In the genomic region with DNA sequence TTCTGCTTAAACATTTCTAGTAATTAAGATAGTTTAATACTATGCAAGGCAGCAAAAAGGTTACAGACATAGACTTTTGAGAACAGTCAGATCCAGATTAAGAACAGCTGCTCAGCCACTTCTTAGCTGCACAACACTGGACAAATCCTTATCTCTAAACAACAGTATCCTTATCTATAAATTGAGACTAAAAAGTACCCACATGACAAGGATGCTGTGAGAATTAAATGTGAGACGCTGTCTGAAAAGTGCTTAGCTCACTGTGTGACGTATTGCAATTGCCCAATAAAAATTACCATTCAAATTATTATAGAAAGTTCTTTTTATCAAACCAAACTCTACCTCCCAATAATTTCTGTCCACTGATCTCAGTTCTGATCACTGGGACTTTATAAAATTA, we compare ENCODE assay signal across 1 cellular context.
A peak's percentile ranks its signal among the peaks of the same experiment; 100 is the strongest.
TF ChIP-seq lines count a peak whose summit lies in the region.

No MANE protein-coding gene starts in this region.

TF ChIP-seq in K562, 482 proteins besides CTCF, POLR2A, EP300 and RAD21 (continues in another document):
- TF ChIP-seq ZNF830 (CRISPR knock-in tag; IDR thresholded peaks at IDR 0.05) (no peak), RBM15 (IDR thresholded peaks at IDR 0.05; ENCODE audit: insufficient read depth, low read length) (no peak), PHF20 (IDR thresholded peaks at IDR 0.05; ENCODE audit: partially characterized antibody) (no peak), ZNF584 (CRISPR knock-in tag; IDR thresholded peaks at IDR 0.05; ENCODE audit: low read depth) (no peak), TEAD4 (IDR thresholded peaks at IDR 0.05; ENCODE audit: low read length) (peak; percentile 88), TEAD4 (CRISPR knock-in tag; IDR thresholded peaks at IDR 0.05; ENCODE audit: borderline replicate concordance) (no peak), ZNF274 (IDR thresholded peaks at IDR 0.05; ENCODE audit: borderline replicate concordance, low read depth, low read length) (no peak), RB1 (IDR thresholded peaks at IDR 0.05; ENCODE audit: low read depth) (no peak), BRD9 (IDR thresholded peaks at IDR 0.05; ENCODE audit: low read depth, partially characterized antibody) (no peak), C11orf30 (IDR thresholded peaks at IDR 0.05; ENCODE audit: low read depth) (peak; percentile 65), ZC3H8 (IDR thresholded peaks at IDR 0.05) (no peak), E2F3 (CRISPR knock-in tag; IDR thresholded peaks at IDR 0.05) (no peak), FOSL1 (tag; conservative IDR thresholded peaks at IDR 0.05) (peak; percentile 56), KLF16 (IDR thresholded peaks at IDR 0.05) (0 out of 2 replicates have a peak, but pooled peaks have one; percentile 33), FUS (optimal IDR thresholded peaks at IDR 0.05; ENCODE audit: low read depth, low read length) (no peak), BMI1 (IDR thresholded peaks at IDR 0.05; ENCODE audit: low read length) (no peak), CCNT2 (IDR thresholded peaks at IDR 0.05; ENCODE audit: borderline replicate concordance, extremely low read depth, insufficient read length, low read depth, low read length) (peak; percentile 29), ZNF121 (CRISPR knock-in tag; conservative IDR thresholded peaks at IDR 0.05) (no peak), NONO (IDR thresholded peaks at IDR 0.05; ENCODE audit: low read depth in 2 of 2, low read length in 1 of 2) (no peak), GATA2 (CRISPR knock-in tag; IDR thresholded peaks at IDR 0.05) (0 out of 2 replicates have a peak, but pooled peaks have one; percentile 37), CSDE1 (IDR thresholded peaks at IDR 0.05) (no peak), NFIC (IDR thresholded peaks at IDR 0.05) (no peak), ZNF436 (CRISPR knock-in tag; IDR thresholded peaks at IDR 0.05) (no peak), MCM2 (IDR thresholded peaks at IDR 0.05; ENCODE audit: low read depth) (no peak), HDAC2 (IDR thresholded peaks at IDR 0.05) (no peak), NFYB (IDR thresholded peaks at IDR 0.05; ENCODE audit: extremely low read depth, insufficient read length) (no peak), CBX2 (IDR thresholded peaks at IDR 0.05; ENCODE audit: insufficient read depth, low read length, poor library complexity, severe bottlenecking) (no peak), HDAC6 (IDR thresholded peaks at IDR 0.05; ENCODE audit: low read depth, low read length) (no peak), DACH1 (IDR thresholded peaks at IDR 0.05; ENCODE audit: partially characterized antibody) (peak; percentile 49), PCBP1 (IDR thresholded peaks at IDR 0.05; ENCODE audit: low read depth, low read length, poor library complexity, severe bottlenecking) (no peak), NCOA2 (IDR thresholded peaks at IDR 0.05; ENCODE audit: partially characterized antibody in 2 of 2) (no peak), ATF1 (CRISPR knock-in tag; IDR thresholded peaks at IDR 0.05) (no peak), ATF1 (tag; IDR thresholded peaks at IDR 0.05) (peak; percentile 84)
- TF ChIP-seq, protein P1, sequence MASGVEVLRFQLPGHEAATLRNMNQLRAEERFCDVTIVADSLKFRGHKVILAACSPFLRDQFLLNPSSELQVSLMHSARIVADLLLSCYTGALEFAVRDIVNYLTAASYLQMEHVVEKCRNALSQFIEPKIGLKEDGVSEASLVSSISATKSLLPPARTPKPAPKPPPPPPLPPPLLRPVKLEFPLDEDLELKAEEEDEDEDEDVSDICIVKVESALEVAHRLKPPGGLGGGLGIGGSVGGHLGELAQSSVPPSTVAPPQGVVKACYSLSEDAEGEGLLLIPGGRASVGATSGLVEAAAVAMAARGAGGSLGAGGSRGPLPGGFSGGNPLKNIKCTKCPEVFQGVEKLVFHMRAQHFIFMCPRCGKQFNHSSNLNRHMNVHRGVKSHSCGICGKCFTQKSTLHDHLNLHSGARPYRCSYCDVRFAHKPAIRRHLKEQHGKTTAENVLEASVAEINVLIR (CRISPR knock-in tag; IDR thresholded peaks at IDR 0.05) = no peak
- TF ChIP-seq, protein P2, sequence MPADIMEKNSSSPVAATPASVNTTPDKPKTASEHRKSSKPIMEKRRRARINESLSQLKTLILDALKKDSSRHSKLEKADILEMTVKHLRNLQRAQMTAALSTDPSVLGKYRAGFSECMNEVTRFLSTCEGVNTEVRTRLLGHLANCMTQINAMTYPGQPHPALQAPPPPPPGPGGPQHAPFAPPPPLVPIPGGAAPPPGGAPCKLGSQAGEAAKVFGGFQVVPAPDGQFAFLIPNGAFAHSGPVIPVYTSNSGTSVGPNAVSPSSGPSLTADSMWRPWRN (IDR thresholded peaks at IDR 0.05; ENCODE audit: low read depth) = peak; percentile 32; the same call in 1 of the 2 replicates
- TF ChIP-seq, protein P3, sequence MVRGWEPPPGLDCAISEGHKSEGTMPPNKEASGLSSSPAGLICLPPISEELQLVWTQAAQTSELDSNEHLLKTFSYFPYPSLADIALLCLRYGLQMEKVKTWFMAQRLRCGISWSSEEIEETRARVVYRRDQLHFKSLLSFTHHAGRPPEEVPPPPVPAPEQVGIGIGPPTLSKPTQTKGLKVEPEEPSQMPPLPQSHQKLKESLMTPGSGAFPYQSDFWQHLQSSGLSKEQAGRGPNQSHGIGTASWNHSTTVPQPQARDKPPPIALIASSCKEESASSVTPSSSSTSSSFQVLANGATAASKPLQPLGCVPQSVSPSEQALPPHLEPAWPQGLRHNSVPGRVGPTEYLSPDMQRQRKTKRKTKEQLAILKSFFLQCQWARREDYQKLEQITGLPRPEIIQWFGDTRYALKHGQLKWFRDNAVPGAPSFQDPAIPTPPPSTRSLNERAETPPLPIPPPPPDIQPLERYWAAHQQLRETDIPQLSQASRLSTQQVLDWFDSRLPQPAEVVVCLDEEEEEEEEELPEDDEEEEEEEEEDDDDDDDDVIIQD (CRISPR knock-in tag; IDR thresholded peaks at IDR 0.05) = no peak
- TF ChIP-seq, protein P4, sequence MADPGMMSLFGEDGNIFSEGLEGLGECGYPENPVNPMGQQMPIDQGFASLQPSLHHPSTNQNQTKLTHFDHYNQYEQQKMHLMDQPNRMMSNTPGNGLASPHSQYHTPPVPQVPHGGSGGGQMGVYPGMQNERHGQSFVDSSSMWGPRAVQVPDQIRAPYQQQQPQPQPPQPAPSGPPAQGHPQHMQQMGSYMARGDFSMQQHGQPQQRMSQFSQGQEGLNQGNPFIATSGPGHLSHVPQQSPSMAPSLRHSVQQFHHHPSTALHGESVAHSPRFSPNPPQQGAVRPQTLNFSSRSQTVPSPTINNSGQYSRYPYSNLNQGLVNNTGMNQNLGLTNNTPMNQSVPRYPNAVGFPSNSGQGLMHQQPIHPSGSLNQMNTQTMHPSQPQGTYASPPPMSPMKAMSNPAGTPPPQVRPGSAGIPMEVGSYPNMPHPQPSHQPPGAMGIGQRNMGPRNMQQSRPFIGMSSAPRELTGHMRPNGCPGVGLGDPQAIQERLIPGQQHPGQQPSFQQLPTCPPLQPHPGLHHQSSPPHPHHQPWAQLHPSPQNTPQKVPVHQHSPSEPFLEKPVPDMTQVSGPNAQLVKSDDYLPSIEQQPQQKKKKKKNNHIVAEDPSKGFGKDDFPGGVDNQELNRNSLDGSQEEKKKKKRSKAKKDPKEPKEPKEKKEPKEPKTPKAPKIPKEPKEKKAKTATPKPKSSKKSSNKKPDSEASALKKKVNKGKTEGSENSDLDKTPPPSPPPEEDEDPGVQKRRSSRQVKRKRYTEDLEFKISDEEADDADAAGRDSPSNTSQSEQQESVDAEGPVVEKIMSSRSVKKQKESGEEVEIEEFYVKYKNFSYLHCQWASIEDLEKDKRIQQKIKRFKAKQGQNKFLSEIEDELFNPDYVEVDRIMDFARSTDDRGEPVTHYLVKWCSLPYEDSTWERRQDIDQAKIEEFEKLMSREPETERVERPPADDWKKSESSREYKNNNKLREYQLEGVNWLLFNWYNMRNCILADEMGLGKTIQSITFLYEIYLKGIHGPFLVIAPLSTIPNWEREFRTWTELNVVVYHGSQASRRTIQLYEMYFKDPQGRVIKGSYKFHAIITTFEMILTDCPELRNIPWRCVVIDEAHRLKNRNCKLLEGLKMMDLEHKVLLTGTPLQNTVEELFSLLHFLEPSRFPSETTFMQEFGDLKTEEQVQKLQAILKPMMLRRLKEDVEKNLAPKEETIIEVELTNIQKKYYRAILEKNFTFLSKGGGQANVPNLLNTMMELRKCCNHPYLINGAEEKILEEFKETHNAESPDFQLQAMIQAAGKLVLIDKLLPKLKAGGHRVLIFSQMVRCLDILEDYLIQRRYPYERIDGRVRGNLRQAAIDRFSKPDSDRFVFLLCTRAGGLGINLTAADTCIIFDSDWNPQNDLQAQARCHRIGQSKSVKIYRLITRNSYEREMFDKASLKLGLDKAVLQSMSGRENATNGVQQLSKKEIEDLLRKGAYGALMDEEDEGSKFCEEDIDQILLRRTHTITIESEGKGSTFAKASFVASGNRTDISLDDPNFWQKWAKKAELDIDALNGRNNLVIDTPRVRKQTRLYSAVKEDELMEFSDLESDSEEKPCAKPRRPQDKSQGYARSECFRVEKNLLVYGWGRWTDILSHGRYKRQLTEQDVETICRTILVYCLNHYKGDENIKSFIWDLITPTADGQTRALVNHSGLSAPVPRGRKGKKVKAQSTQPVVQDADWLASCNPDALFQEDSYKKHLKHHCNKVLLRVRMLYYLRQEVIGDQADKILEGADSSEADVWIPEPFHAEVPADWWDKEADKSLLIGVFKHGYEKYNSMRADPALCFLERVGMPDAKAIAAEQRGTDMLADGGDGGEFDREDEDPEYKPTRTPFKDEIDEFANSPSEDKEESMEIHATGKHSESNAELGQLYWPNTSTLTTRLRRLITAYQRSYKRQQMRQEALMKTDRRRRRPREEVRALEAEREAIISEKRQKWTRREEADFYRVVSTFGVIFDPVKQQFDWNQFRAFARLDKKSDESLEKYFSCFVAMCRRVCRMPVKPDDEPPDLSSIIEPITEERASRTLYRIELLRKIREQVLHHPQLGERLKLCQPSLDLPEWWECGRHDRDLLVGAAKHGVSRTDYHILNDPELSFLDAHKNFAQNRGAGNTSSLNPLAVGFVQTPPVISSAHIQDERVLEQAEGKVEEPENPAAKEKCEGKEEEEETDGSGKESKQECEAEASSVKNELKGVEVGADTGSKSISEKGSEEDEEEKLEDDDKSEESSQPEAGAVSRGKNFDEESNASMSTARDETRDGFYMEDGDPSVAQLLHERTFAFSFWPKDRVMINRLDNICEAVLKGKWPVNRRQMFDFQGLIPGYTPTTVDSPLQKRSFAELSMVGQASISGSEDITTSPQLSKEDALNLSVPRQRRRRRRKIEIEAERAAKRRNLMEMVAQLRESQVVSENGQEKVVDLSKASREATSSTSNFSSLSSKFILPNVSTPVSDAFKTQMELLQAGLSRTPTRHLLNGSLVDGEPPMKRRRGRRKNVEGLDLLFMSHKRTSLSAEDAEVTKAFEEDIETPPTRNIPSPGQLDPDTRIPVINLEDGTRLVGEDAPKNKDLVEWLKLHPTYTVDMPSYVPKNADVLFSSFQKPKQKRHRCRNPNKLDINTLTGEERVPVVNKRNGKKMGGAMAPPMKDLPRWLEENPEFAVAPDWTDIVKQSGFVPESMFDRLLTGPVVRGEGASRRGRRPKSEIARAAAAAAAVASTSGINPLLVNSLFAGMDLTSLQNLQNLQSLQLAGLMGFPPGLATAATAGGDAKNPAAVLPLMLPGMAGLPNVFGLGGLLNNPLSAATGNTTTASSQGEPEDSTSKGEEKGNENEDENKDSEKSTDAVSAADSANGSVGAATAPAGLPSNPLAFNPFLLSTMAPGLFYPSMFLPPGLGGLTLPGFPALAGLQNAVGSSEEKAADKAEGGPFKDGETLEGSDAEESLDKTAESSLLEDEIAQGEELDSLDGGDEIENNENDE (IDR thresholded peaks at IDR 0.05; ENCODE audit: low read depth, low read length) = no peak
- TF ChIP-seq, protein P5, sequence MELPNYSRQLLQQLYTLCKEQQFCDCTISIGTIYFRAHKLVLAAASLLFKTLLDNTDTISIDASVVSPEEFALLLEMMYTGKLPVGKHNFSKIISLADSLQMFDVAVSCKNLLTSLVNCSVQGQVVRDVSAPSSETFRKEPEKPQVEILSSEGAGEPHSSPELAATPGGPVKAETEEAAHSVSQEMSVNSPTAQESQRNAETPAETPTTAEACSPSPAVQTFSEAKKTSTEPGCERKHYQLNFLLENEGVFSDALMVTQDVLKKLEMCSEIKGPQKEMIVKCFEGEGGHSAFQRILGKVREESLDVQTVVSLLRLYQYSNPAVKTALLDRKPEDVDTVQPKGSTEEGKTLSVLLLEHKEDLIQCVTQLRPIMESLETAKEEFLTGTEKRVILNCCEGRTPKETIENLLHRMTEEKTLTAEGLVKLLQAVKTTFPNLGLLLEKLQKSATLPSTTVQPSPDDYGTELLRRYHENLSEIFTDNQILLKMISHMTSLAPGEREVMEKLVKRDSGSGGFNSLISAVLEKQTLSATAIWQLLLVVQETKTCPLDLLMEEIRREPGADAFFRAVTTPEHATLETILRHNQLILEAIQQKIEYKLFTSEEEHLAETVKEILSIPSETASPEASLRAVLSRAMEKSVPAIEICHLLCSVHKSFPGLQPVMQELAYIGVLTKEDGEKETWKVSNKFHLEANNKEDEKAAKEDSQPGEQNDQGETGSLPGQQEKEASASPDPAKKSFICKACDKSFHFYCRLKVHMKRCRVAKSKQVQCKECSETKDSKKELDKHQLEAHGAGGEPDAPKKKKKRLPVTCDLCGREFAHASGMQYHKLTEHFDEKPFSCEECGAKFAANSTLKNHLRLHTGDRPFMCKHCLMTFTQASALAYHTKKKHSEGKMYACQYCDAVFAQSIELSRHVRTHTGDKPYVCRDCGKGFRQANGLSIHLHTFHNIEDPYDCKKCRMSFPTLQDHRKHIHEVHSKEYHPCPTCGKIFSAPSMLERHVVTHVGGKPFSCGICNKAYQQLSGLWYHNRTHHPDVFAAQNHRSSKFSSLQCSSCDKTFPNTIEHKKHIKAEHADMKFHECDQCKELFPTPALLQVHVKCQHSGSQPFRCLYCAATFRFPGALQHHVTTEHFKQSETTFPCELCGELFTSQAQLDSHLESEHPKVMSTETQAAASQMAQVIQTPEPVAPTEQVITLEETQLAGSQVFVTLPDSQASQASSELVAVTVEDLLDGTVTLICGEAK (IDR thresholded peaks at IDR 0.05) = no peak
- TF ChIP-seq, protein P5 (CRISPR knock-in tag; IDR thresholded peaks at IDR 0.05) = no peak
